17 cellular contexts compared by ENCODE assay signal in genomic region chr15:66433726-66434125, GRCh38. TPM values are rescaled to one million over a fixed set of nuclear protein-coding genes. Genes with fewer than 3 reads are reported as not detected.
DNase-seq lines count a peak whose midpoint lies in the region; ATAC-seq and TF ChIP-seq lines count a peak whose summit lies in the region.
"Had no signal": no experiment of that assay in that cellular context is flagged by ENCODE, and none has a peak within 500 bp of the region (broad histone marks: within the 10 kb centered on the region; RNA-seq: fewer than 3 reads in every experiment).

No MANE protein-coding gene starts in this region.

- H3K27me3 Mint-ChIP-seq in T-helper 17 cell = no peaks in the 10 kb centered on the region
- H3K27me3 Mint-ChIP-seq in stimulated activated naive B cell treated with anti-CD40 and anti-IgM and Interleukin-4, amounts not matched to agents 10 μg/mL and 1 μg/mL and 100 μg/mL, for 72 hours = no peaks in the 10 kb centered on the region
- H3K27me3 Mint-ChIP-seq: brain had no signal

- peaks cover 30% of the 10 kb centered on the region for H3K79me2 ChIP-seq in smooth muscle cell (ENCODE audit: low read depth)

- ATAC-seq in T-helper 17 cell (no peak), esophagus mucosa (peak; percentile 41), HG02852 (IDR thresholded peaks at IDR 0.05; ENCODE audit: unreplicated experiment) (no peak)
- peak; percentile 40 to 46 for ATAC-seq in stimulated activated naive B cell treated with anti-CD40 and anti-IgM and Interleukin-4, amounts not matched to agents 10 μg/mL and 1 μg/mL and 100 μg/mL, for 72 hours (replicated peaks)
- ATAC-seq: HCT116, right cardiac atrium had no signal

- H3K9me3 Mint-ChIP-seq in stimulated activated naive B cell treated with anti-CD40 and anti-IgM and Interleukin-4, amounts not matched to agents 10 μg/mL and 1 μg/mL and 100 μg/mL, for 72 hours = no peaks in the 10 kb centered on the region
- H3K9me3 Mint-ChIP-seq: brain had no signal

- H3K9me3 ChIP-seq in T-helper 17 cell (ENCODE audit: control insufficient read depth, low read length, poor library complexity, severe bottlenecking) (no peaks in the 10 kb centered on the region), smooth muscle cell (replicated peaks; ENCODE audit: low read depth) (no peaks in the 10 kb centered on the region)
- H3K9me3 ChIP-seq: SJSA1 had no signal

- no peaks in the 10 kb centered on the region for H3F3A ChIP-seq in smooth muscle cell (ENCODE audit: low read depth)

- no peaks in the 10 kb centered on the region for H3K4me1 ChIP-seq in smooth muscle cell (ENCODE audit: low read depth)
- H3K4me1 ChIP-seq: SJSA1 had no signal

- H4K20me1 ChIP-seq in smooth muscle cell (ENCODE audit: low read depth) = peaks cover 78% of the 10 kb centered on the region

- no peaks in the 10 kb centered on the region for H3K27me3 ChIP-seq in smooth muscle cell (ENCODE audit: low read depth)
- H3K27me3 ChIP-seq: dorsolateral prefrontal cortex, SJSA1 had no signal

- H3K4me3 Mint-ChIP-seq in T-helper 17 cell = no peak overlapping the region
- H3K4me3 Mint-ChIP-seq in stimulated activated naive B cell treated with anti-CD40 and anti-IgM and Interleukin-4, amounts not matched to agents 10 μg/mL and 1 μg/mL and 100 μg/mL, for 72 hours = no peak overlapping the region
- H3K4me3 Mint-ChIP-seq: brain had no signal

- H3K4me2 ChIP-seq in smooth muscle cell = no peak overlapping the region

- WGBS in smooth muscle cell (ENCODE audit: low lambda C conversion rate) = 93% methylated on average over 2 of the region's 2 CpGs

- no peak overlapping the region for H2AFZ ChIP-seq in smooth muscle cell (ENCODE audit: low read depth)

- peak; percentile 4 for DNase-seq in stimulated activated CD4-positive, alpha-beta T cell treated with anti-CD3 and anti-CD28 coated beads, Interleukin-1b, Interleukin-23, amount 100 ng/mL, for 48 hours
- no peak for DNase-seq in stimulated activated CD4-positive, alpha-beta T cell treated with anti-CD3 and anti-CD28 coated beads, Interleukin-4, amount 100 ng/mL, for 24 hours
- DNase-seq in T-helper 17 cell (no peak), GM20000 (ENCODE audit: low spot score) (no peak), smooth muscle cell (lab: John Stamatoyannopoulos, UW; ENCODE audit: unreplicated experiment) (no peak)
- DNase-seq in stimulated activated naive B cell treated with anti-CD40 and anti-IgM and Interleukin-4, amounts not matched to agents 10 μg/mL and 1 μg/mL and 100 μg/mL, for 72 hours = peak; percentile 2
- DNase-seq: activated gamma-delta T cell, DMS79, NCI-H187, right cardiac atrium, T1000 had no signal

- no peak overlapping the region for H3K4me3 ChIP-seq in smooth muscle cell
- H3K4me3 ChIP-seq: dorsolateral prefrontal cortex, SJSA1 had no signal

- no peak overlapping the region for H3K27ac ChIP-seq in smooth muscle cell (ENCODE audit: low read depth)
- H3K27ac ChIP-seq: dorsolateral prefrontal cortex, SJSA1 had no signal

- no peak for TF ChIP-seq CTCF in GM20000 (IDR thresholded peaks at IDR 0.05; ENCODE audit: extremely low read depth, missing control alignments)
- TF ChIP-seq CTCF in smooth muscle cell (IDR thresholded peaks at IDR 0.05; ENCODE audit: borderline replicate concordance, insufficient read depth, poor library complexity, severe bottlenecking) = no peak

- peaks cover 16% of the 10 kb centered on the region for H3K36me3 Mint-ChIP-seq in T-helper 17 cell (ENCODE audit: low read depth)
- peaks cover 33 to 47% of the 10 kb centered on the region in 2 donors for H3K36me3 Mint-ChIP-seq in stimulated activated naive B cell treated with anti-CD40 and anti-IgM and Interleukin-4, amounts not matched to agents 10 μg/mL and 1 μg/mL and 100 μg/mL, for 72 hours

- H3K9ac ChIP-seq in smooth muscle cell (ENCODE audit: low read depth) = no peak overlapping the region

- peaks cover 7% of the 10 kb centered on the region for H3K36me3 ChIP-seq in smooth muscle cell (ENCODE audit: low read depth)

- H3K4me1 Mint-ChIP-seq in T-helper 17 cell = peaks cover 45% of the 10 kb centered on the region
- peaks cover 36 to 57% of the 10 kb centered on the region in 2 donors for H3K4me1 Mint-ChIP-seq in stimulated activated naive B cell treated with anti-CD40 and anti-IgM and Interleukin-4, amounts not matched to agents 10 μg/mL and 1 μg/mL and 100 μg/mL, for 72 hours

- H3K27ac Mint-ChIP-seq in T-helper 17 cell = peak overlapping the region; percentile 80
- peak overlapping the region; percentile 73 for H3K27ac Mint-ChIP-seq in stimulated activated naive B cell treated with anti-CD40 and anti-IgM and Interleukin-4, amounts not matched to agents 10 μg/mL and 1 μg/mL and 100 μg/mL, for 72 hours
- H3K27ac Mint-ChIP-seq: brain had no signal

RNA-seq across cellular contexts. Expression of gene MAP2K1, which starts 47.0 kb away (rescaled TPM):
- 10 to 100 TPM; 39.2 to 57.3 TPM for total RNA-seq in T-helper 17 cell
- total RNA-seq in esophagus mucosa = 39.7 TPM
- 50.4 and 62.2 TPM in 2 replicates for total RNA-seq in smooth muscle cell
- 55.3 and 62.9 TPM in 2 replicates for polyA plus RNA-seq in smooth muscle cell

Comparison
In these comparisons a context has a peak if more than half of its experiments do, and no peak if none do; other contexts are left out.
1. DNase-seq: peak in stimulated activated CD4-positive, alpha-beta T cell treated with anti-CD3 and anti-CD28 coated beads, Interleukin-1b, Interleukin-23, amount 100 ng/mL, for 48 hours (single experiment) and stimulated activated naive B cell treated with anti-CD40 and anti-IgM and Interleukin-4, amounts not matched to agents 10 μg/mL and 1 μg/mL and 100 μg/mL, for 72 hours (single experiment); none in stimulated activated CD4-positive, alpha-beta T cell treated with anti-CD3 and anti-CD28 coated beads, Interleukin-4, amount 100 ng/mL, for 24 hours (single experiment), T-helper 17 cell (0 of 3), GM20000 (single experiment) and smooth muscle cell (single experiment).
2. ATAC-seq: peak in esophagus mucosa (single experiment) and stimulated activated naive B cell treated with anti-CD40 and anti-IgM and Interleukin-4, amounts not matched to agents 10 μg/mL and 1 μg/mL and 100 μg/mL, for 72 hours (2 of 2); none in T-helper 17 cell (single experiment) and HG02852 (single experiment).